Comparison of ENCODE assay signal across 8 cellular contexts in the genomic region with DNA sequence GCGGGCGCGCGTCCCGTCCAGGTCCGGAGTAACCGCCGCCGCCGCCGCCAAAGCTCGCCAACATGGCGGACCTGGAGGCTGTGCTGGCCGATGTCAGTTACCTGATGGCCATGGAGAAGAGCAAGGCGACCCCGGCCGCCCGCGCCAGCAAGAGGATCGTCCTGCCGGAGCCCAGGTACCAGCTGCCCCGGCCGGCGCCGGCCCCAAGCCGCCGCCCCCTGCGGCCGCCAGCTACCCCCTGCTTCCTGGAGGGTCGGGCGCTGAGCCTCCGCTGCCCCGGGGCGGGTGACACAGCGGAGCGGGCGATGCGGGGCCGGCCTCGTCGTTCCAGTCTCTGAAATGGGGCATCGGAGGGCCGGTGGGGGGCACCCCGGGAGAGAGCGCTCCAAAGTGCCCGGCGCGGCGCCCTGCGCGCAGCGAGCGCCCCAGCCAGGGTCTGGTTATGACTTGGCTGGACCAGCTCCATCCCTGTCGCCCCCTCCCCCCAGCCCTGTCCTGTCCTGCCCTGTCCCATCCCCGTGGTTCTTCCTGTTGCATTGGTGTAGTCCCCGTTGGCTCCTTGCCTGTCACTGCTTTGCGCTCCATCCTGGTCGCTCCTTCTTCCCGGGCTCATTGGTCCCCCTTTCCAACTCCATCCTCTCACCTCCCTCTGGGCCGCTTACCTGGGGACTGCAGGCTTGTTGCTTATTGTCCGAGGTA. TPM values are rescaled to one million over a fixed set of nuclear protein-coding genes. Genes with fewer than 3 reads are reported as not detected.
DNase-seq lines count a peak whose midpoint lies in the region; ATAC-seq, FAIRE-seq and TF ChIP-seq lines count a peak whose summit lies in the region.

No MANE protein-coding gene starts in this region.

- CTCF ChIA-PET in HCT116 (lab: Charles Lee) (no interaction called here), PC-9 (lab: Charles Lee) (no interaction called here), mammary epithelial cell (lab: Charles Lee; ENCODE audit: low non-redundant PET) (interaction anchor here (0.6 kb wide), 1 partner anchor 20 kb away, joined by 8 read pairs; no protein-coding TSS in a partner anchor), HepG2 (lab: Yijun Ruan, JAX; ENCODE audit: low intra/inter-chr PET ratio, low total read pairs) (no interaction called here)

- peaks cover 11% of the 10 kb centered on the region; the same call in 1 of the 2 replicates for H3K79me2 ChIP-seq in HCT116 (ENCODE audit: insufficient read depth, low read length)
- no peaks in the 10 kb centered on the region for H3K79me2 ChIP-seq in PC-9 (ENCODE audit: low read depth)
- peaks cover 42% of the 10 kb centered on the region for H3K79me2 ChIP-seq in mammary epithelial cell (ENCODE audit: insufficient read depth, low read length)
- peaks cover 23% of the 10 kb centered on the region for H3K79me2 ChIP-seq in HepG2 (ENCODE audit: insufficient read depth, low read length)

- TF ChIP-seq EP300 in HepG2 (IDR thresholded peaks at IDR 0.05; ENCODE audit: low read depth in 2 of 2, low read length in 2 of 2) (no peak), HepG2 (CRISPR knock-in tag; IDR thresholded peaks at IDR 0.05; ENCODE audit: borderline replicate concordance) (no peak)

- H3K4me2 ChIP-seq in HCT116 (ENCODE audit: low read length) (peak overlapping the region; percentile 76), PC-9 (peak overlapping the region; percentile 53), mammary epithelial cell (ENCODE audit: insufficient read depth, low read depth, low read length) (peak overlapping the region; percentile 73), HepG2 (ENCODE audit: low read depth, low read length) (peak overlapping the region; percentile 97)

- in situ Hi-C loops in mammary epithelial cell (cut with MboI; ENCODE audit: low sequenced_read_pairs in 2 of 2) = no loop called here
- in situ Hi-C loops in HepG2 (cut with HindIII; ENCODE audit: extremely low pct_ligation_motif_present, low pct_unique_long_range_greater_than_20kb) = loop anchor here (10.0 kb wide), 1 partner anchor 100 kb away; no protein-coding TSS in a partner anchor

- 0% methylated on average over 6 of the region's 61 CpGs for whole genome bisulfite sequencing in mammary epithelial cell (ENCODE audit: low coverage, missing lambda C conversion rate)
- WGBS in HepG2 (ENCODE audit: low lambda C conversion rate) = 1% methylated on average over 18 of the region's 61 CpGs

- TF ChIP-seq POLR2A in HCT116 (IDR thresholded peaks at IDR 0.05; ENCODE audit: borderline replicate concordance, extremely low read depth, insufficient read depth, insufficient read length) (no peak), HepG2 (IDR thresholded peaks at IDR 0.05; ENCODE audit: insufficient read depth in 1 of 2, low read depth in 2 of 2, low read length in 2 of 2) (no peak)

- ATAC-seq in HCT116 (peak; percentile 57), HepG2 (peak; percentile 38), GM18517 (IDR thresholded peaks at IDR 0.05; ENCODE audit: unreplicated experiment) (no peak)
- ATAC-seq in stimulated activated naive CD8-positive, alpha-beta T cell treated with anti-CD3 and anti-CD28 coated beads, Interleukin-15, Interleukin-2, amounts not matched to agents 100 U/mL and 50 U/mL, for 24 hours = peak; percentile 16

- dilution Hi-C loops in mammary epithelial cell (cut with HindIII; ENCODE audit: low sequenced_read_pairs) = no loop called here

- H3F3A ChIP-seq in PC-9 (ENCODE audit: insufficient read depth, low read depth) = no peaks in the 10 kb centered on the region

- H3K4me1 ChIP-seq in HCT116 (ENCODE audit: control insufficient read depth in 1 of 2, insufficient read depth in 2 of 2, low read length in 2 of 2) = peaks cover 9 to 24% of the 10 kb centered on the region in 2 experiments; a peak in 3 of 4 replicates
- H3K4me1 ChIP-seq in PC-9 (replicated peaks; ENCODE audit: insufficient read depth) = no peaks in the 10 kb centered on the region
- H3K4me1 ChIP-seq in mammary epithelial cell (ENCODE audit: insufficient read depth, low read length) = peaks cover 10% of the 10 kb centered on the region
- H3K4me1 ChIP-seq in HepG2 (ENCODE audit: insufficient read depth, low read length) = peaks cover 60% of the 10 kb centered on the region

- no peaks in the 10 kb centered on the region for H3K27me3 ChIP-seq in HCT116 (ENCODE audit: insufficient read depth, low read length)
- peaks cover 51% of the 10 kb centered on the region; the same call in 1 of the 2 replicates for H3K27me3 ChIP-seq in PC-9 (ENCODE audit: insufficient read depth, low read depth)
- no peaks in the 10 kb centered on the region for H3K27me3 ChIP-seq in mammary epithelial cell (ENCODE audit: insufficient read depth, low read length)
- H3K27me3 ChIP-seq in HepG2 (ENCODE audit: control insufficient read depth in 1 of 2, insufficient read depth in 2 of 2, low read length in 2 of 2) = no peaks in the 10 kb centered on the region; a peak in 1 of 5 replicates

- H2AFZ ChIP-seq in HCT116 (ENCODE audit: low read depth, low read length, poor library complexity, severe bottlenecking) (no peak overlapping the region), PC-9 (no peak overlapping the region), mammary epithelial cell (ENCODE audit: low read depth, low read length) (peak overlapping the region; percentile 89), HepG2 (ENCODE audit: low read length) (no peak overlapping the region)

- no peak for TF ChIP-seq RAD21 in HCT116 (IDR thresholded peaks at IDR 0.05; ENCODE audit: low read depth)
- TF ChIP-seq RAD21 in HepG2 (CRISPR knock-in tag; IDR thresholded peaks at IDR 0.05) = peak; percentile 11; the same call in 1 of the 2 replicates

- POLR2A ChIA-PET in HCT116 (lab: Charles Lee) (no interaction called here), PC-9 (lab: Charles Lee; ENCODE audit: unreplicated experiment) (no interaction called here), HepG2 (lab: Yijun Ruan, JAX) (no interaction called here)

- FAIRE-seq in HepG2 (lab: Jason Lieb, UNC) = no peak

- BruUV-seq in HCT116 (replicated peaks; lab: Mats Ljungman, UMichigan) (no TSS peak), PC-9 (replicated peaks; lab: Mats Ljungman, UMichigan) (no TSS peak), mammary epithelial cell (replicated peaks; lab: Mats Ljungman, UMichigan) (no TSS peak), HepG2 (replicated peaks; lab: Mats Ljungman, UMichigan) (no TSS peak)

- DNase-seq in COR-L47 (lab: John Stamatoyannopoulos, UW) = peak; percentile 3
- DNase-seq in HCT116 (ENCODE audit: low read depth, low spot score) = no peak
- DNase-seq in PC-9 = no peak
- DNase-seq in mammary epithelial cell = peak; percentile 41
- DNase-seq in HepG2 (ENCODE audit: low spot score) = no peak
- peak; percentile 52 for DNase-seq in stimulated activated naive CD8-positive, alpha-beta T cell treated with anti-CD3 and anti-CD28 coated beads, Interleukin-15, Interleukin-2, amounts not matched to agents 100 U/mL and 50 U/mL, for 24 hours
- no peak for DNase-seq in D341Med (ENCODE audit: low spot score)

- H4K20me1 ChIP-seq in HCT116 (ENCODE audit: insufficient read depth) = no peaks in the 10 kb centered on the region
- H4K20me1 ChIP-seq in PC-9 (ENCODE audit: insufficient read depth) = no peaks in the 10 kb centered on the region
- H4K20me1 ChIP-seq in mammary epithelial cell (ENCODE audit: insufficient read depth, low read length) = no peaks in the 10 kb centered on the region
- no peaks in the 10 kb centered on the region for H4K20me1 ChIP-seq in HepG2 (ENCODE audit: insufficient read depth, low read length)

- H3K9me3 ChIP-seq in HCT116 (ENCODE audit: control insufficient read depth in 1 of 2, insufficient read depth in 1 of 2, low read depth in 1 of 2, low read length in 2 of 2) (no peaks in the 10 kb centered on the region), PC-9 (ENCODE audit: insufficient read depth, low read depth) (no peaks in the 10 kb centered on the region), mammary epithelial cell (replicated peaks; ENCODE audit: insufficient read depth, low read length) (no peaks in the 10 kb centered on the region), HepG2 (ENCODE audit: low read length) (no peaks in the 10 kb centered on the region)

- H3K4me3 ChIP-seq in HCT116 (replicated peaks in 1 of 2; ENCODE audit: low read depth in 1 of 2, low read length in 2 of 2) = peak overlapping the region; percentile 73 to 81
- H3K4me3 ChIP-seq in PC-9 = peak overlapping the region; percentile 55; the same call in 1 of the 2 replicates
- peak overlapping the region; percentile 62 to 76 (median 65) for H3K4me3 ChIP-seq in mammary epithelial cell (replicated peaks in 1 of 3; ENCODE audit: insufficient read depth in 1 of 3, low read depth in 2 of 3, low read length in 3 of 3)
- H3K4me3 ChIP-seq in HepG2 (replicated peaks in 1 of 3; ENCODE audit: insufficient read depth in 1 of 3, low read depth in 2 of 3, low read length in 3 of 3) = peak overlapping the region; percentile 84 to 92 (median 91)

- H3K9me2 ChIP-seq in HCT116 (ENCODE audit: insufficient read depth) (no peaks in the 10 kb centered on the region), PC-9 (ENCODE audit: insufficient read depth) (no peaks in the 10 kb centered on the region)

- TF ChIP-seq CTCF in HCT116 (IDR thresholded peaks at IDR 0.05 in 2 of 3, conservative IDR thresholded peaks at IDR 0.05 in 1 of 3; ENCODE audit: borderline replicate concordance in 1 of 3, insufficient read depth in 1 of 3, low read depth in 2 of 3, low read length in 2 of 3) (no peak), PC-9 (conservative IDR thresholded peaks at IDR 0.05) (no peak), mammary epithelial cell (conservative IDR thresholded peaks at IDR 0.05 in 1 of 2, IDR thresholded peaks at IDR 0.05 in 1 of 2; ENCODE audit: extremely low read depth in 1 of 2, insufficient read depth in 1 of 2, low read depth in 1 of 2, low read length in 2 of 2) (no peak), HepG2 (CRISPR knock-in tag; IDR thresholded peaks at IDR 0.05) (no peak)

- H3K9ac ChIP-seq in HCT116 (ENCODE audit: low read length) = peak overlapping the region; percentile 62
- peak overlapping the region; percentile 29 for H3K9ac ChIP-seq in mammary epithelial cell (ENCODE audit: insufficient read depth, low read length)
- peak overlapping the region; percentile 69 for H3K9ac ChIP-seq in HepG2 (ENCODE audit: insufficient read depth, low read depth, low read length)

- RAD21 ChIA-PET in HCT116 (lab: Charles Lee; ENCODE audit: low non-redundant PET in 1 of 2, low total read pairs in 2 of 2, uncharacterized antibody in 2 of 2, unreplicated experiment in 2 of 2) = no interaction called here

- H3K36me3 ChIP-seq in HCT116 (ENCODE audit: control insufficient read depth in 1 of 2, insufficient read depth in 2 of 2, low read length in 2 of 2) (no peaks in the 10 kb centered on the region), PC-9 (ENCODE audit: low read depth) (no peaks in the 10 kb centered on the region), mammary epithelial cell (ENCODE audit: insufficient read depth, low read length) (no peaks in the 10 kb centered on the region), HepG2 (replicated peaks in 1 of 2; ENCODE audit: control insufficient read depth in 1 of 2, insufficient read depth in 2 of 2, low read length in 2 of 2) (no peaks in the 10 kb centered on the region)

- peak overlapping the region; percentile 58; the same call in 1 of the 2 replicates for H3K27ac ChIP-seq in HCT116 (ENCODE audit: low read depth, low read length)
- H3K27ac ChIP-seq in PC-9 = no peak overlapping the region
- peak overlapping the region; percentile 17 for H3K27ac ChIP-seq in mammary epithelial cell (ENCODE audit: insufficient read depth, low read depth, low read length)
- H3K27ac ChIP-seq in HepG2 (ENCODE audit: extremely low read length, insufficient read depth, low read length) = peak overlapping the region; percentile 51

- intact Hi-C loops in HCT116 (cut with micrococcal nuclease) = no loop called here
- intact Hi-C loops in PC-9 (cut with micrococcal nuclease; ENCODE audit: unreplicated experiment) = no loop called here
- intact Hi-C loops in mammary epithelial cell (cut with micrococcal nuclease) = loop anchor here (1.0 to 10.0 kb wide), 2 partner anchors 103 to 770 kb away; no protein-coding TSS in a partner anchor
- intact Hi-C loops in HepG2 (cut with micrococcal nuclease; ENCODE audit: unreplicated experiment) = loop anchor here (2.0 kb wide), 1 partner anchor 138 kb away; no protein-coding TSS in a partner anchor

RNA-seq across cellular contexts. Expression of a gene that starts 0.7 kb away (rescaled TPM):
- total RNA-seq in HCT116 (2021; ENCODE audit: unreplicated experiment) (14.6 TPM), PC-9 (2021) (0.37 and 0.38 TPM in 2 replicates), mammary epithelial cell (10 to 100 TPM; 12.8 to 16.0 TPM), HepG2 (2016; rRNA removed; fragmentation: Illumina TruSeq; extraction: Trizol) (16.7 and 23.6 TPM in 2 replicates)
- polyA plus RNA-seq in HCT116 (2012) = 4.6 and 5.6 TPM in 2 replicates
- polyA plus RNA-seq in mammary epithelial cell (5.8 TPM), HepG2 (2011; rRNA removed) (8.4 and 8.5 TPM in 2 replicates)
- 19.0 TPM for polyA minus RNA-seq in mammary epithelial cell
- total RNA-seq in HepG2 (2016; cell fraction: cytosol; rRNA removed; fragmentation: Illumina TruSeq; extraction: Trizol; ENCODE audit: low read depth) = 13.1 and 14.5 TPM in 2 replicates
- 17.2 and 21.5 TPM in 2 replicates for total RNA-seq in HepG2 (2016; cell fraction: insoluble cytoplasmic fraction; rRNA removed; fragmentation: Illumina TruSeq; extraction: Trizol)
- total RNA-seq in HepG2 (2016; cell fraction: membrane; rRNA removed; fragmentation: Illumina TruSeq; extraction: Trizol) = 24.9 and 31.5 TPM in 2 replicates
- 10.9 and 11.2 TPM in 2 replicates for total RNA-seq in HepG2 (2016; cell fraction: nucleus; rRNA removed; fragmentation: Illumina TruSeq; extraction: Trizol)
- polyA plus RNA-seq in HepG2 (2011; cell fraction: cytosol; rRNA removed) = 4.6 and 7.2 TPM in 2 replicates
- polyA plus RNA-seq in HepG2 (2011; cell fraction: nucleus; rRNA removed) = 7.4 TPM in 2 replicates
- 6.3 and 6.9 TPM in 2 replicates for polyA plus RNA-seq in HepG2 (2012)
- polyA plus RNA-seq in HepG2 (2016; cell fraction: cytosol; fragmentation: Illumina TruSeq; extraction: Trizol; ENCODE audit: low read depth) = 9.1 and 9.5 TPM in 2 replicates
- polyA plus RNA-seq in HepG2 (2016; cell fraction: insoluble cytoplasmic fraction; fragmentation: Illumina TruSeq; extraction: Trizol; ENCODE audit: low read depth) = 13.1 and 17.4 TPM in 2 replicates
- polyA plus RNA-seq in HepG2 (2016; cell fraction: membrane; fragmentation: Illumina TruSeq; extraction: Trizol; ENCODE audit: low read depth) = 18.9 and 19.4 TPM in 2 replicates
- 11.1 and 12.7 TPM in 2 replicates for polyA plus RNA-seq in HepG2 (2016; cell fraction: nucleus; fragmentation: Illumina TruSeq; extraction: Trizol; ENCODE audit: insufficient read depth, low read depth)
- 12.8 TPM in 1 of 2 replicates, not detected in the other for polyA minus RNA-seq in HepG2 (2011; rRNA and poly(A)+ RNA removed; ENCODE audit: low replicate concordance)
- 9.5 and 11.9 TPM in 2 replicates for polyA minus RNA-seq in HepG2 (2011; cell fraction: cytosol; rRNA and poly(A)+ RNA removed)
- polyA minus RNA-seq in HepG2 (2011; cell fraction: nucleus; rRNA and poly(A)+ RNA removed) = 13.4 and 15.9 TPM in 2 replicates

Comparison
In these comparisons a context has a peak if more than half of its experiments do, and no peak if none do; other contexts are left out.
1. DNase-seq: peak in COR-L47 (single experiment), mammary epithelial cell (single experiment) and stimulated activated naive CD8-positive, alpha-beta T cell treated with anti-CD3 and anti-CD28 coated beads, Interleukin-15, Interleukin-2, amounts not matched to agents 100 U/mL and 50 U/mL, for 24 hours (single experiment); none in HCT116 (single experiment), PC-9 (0 of 2), HepG2 (single experiment) and D341Med (single experiment).
2. intact Hi-C loops: an anchor here in mammary epithelial cell (1.0 to 10.0 kb wide) and HepG2 (2.0 kb wide); none called in HCT116 and PC-9.
3. Peak in every context shown above with its lines, with median percentiles within 50 percentile points of each other: H3K4me2 ChIP-seq, H3K4me3 ChIP-seq and H3K9ac ChIP-seq.